ENCODE assay signal across 18 cellular contexts in the genomic region with DNA sequence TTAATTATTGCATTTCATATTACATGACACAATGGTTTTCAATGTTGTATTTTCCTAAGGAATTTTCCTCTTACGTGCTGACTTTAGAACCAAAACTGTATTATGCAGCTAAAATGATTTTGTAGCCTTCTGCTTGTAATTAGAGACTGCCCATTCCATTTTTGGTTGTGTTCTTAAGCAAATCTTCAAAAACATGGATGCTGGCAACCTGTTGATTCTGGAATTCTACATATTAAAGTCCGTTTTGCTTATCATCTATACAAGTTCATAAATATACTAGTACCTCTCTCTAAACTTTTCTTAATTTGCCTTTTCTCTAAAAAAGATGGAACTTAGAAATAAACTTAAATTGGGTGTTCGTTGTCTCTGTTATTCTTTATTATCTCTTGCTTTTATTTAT.
DNase-seq lines count a peak whose midpoint lies in the region; ATAC-seq and TF ChIP-seq lines count a peak whose summit lies in the region.
"Had no signal": no experiment of that assay in that cellular context is flagged by ENCODE, and none has a peak within 500 bp of the region (broad histone marks: within the 10 kb centered on the region; RNA-seq: fewer than 3 reads in every experiment).

No MANE protein-coding gene starts in this region.

- H3K9ac ChIP-seq in adipocyte (ENCODE audit: low read length), result no peak overlapping the region

- peak overlapping the region; percentile 49 for H3K27ac Mint-ChIP-seq in MCF 10A (ENCODE audit: low read depth, unreplicated experiment)

- peaks cover 43% of the 10 kb centered on the region for H3K36me3 Mint-ChIP-seq in MCF 10A (ENCODE audit: insufficient read depth, unreplicated experiment)

- peaks cover 64% of the 10 kb centered on the region for H3K4me1 Mint-ChIP-seq in MCF 10A (ENCODE audit: insufficient read depth, unreplicated experiment)

- BruUV-seq in MCF 10A (replicated peaks; lab: Mats Ljungman, UMichigan), result no TSS peak

- H3K4me2 ChIP-seq in osteoblast (ENCODE audit: insufficient read depth, low read length), result peak overlapping the region; percentile 41

- TF ChIP-seq CTCF in MCF 10A (IDR thresholded peaks at IDR 0.05; ENCODE audit: unreplicated experiment) (no peak), breast epithelium (IDR thresholded peaks at IDR 0.05) (no peak), osteoblast (IDR thresholded peaks at IDR 0.05; ENCODE audit: extremely low read depth, low read depth, low read length) (no peak)

- peaks cover 14% of the 10 kb centered on the region for H4K20me1 ChIP-seq in osteoblast (ENCODE audit: insufficient read depth, low read length)

- H3K4me3 ChIP-seq in breast epithelium, result no peak overlapping the region
- peak overlapping the region; percentile 30 for H3K4me3 ChIP-seq in adipocyte (ENCODE audit: low read length)
- no peak overlapping the region for H3K4me3 ChIP-seq in osteoblast (ENCODE audit: insufficient read depth, low read length)
- H3K4me3 ChIP-seq: GM12878 had no signal

- POLR2A ChIA-PET in MCF 10A (lab: Yijun Ruan, JAX), result interaction anchor here (0.6 to 5.8 kb wide), 7 partner anchors 17 to 394 kb away, joined by 3 to 29 read pairs (median 4); no protein-coding TSS in a partner anchor

- H3K4me3 Mint-ChIP-seq in MCF 10A (ENCODE audit: unreplicated experiment), result no peak overlapping the region
- H3K4me3 Mint-ChIP-seq: CD14-positive monocyte had no signal

- CTCF ChIA-PET in MCF 10A (lab: Yijun Ruan, JAX), result interaction anchor here (0.9 kb wide), 1 partner anchor 390 kb away, joined by 4 read pairs; no protein-coding TSS in a partner anchor

- H3K4me1 ChIP-seq in breast epithelium, result peaks cover 0 to 8% of the 10 kb centered on the region in 2 donors
- H3K4me1 ChIP-seq in adipocyte (ENCODE audit: control insufficient read depth, insufficient read depth, low read length), result peaks cover 75% of the 10 kb centered on the region
- peaks cover 87% of the 10 kb centered on the region for H3K4me1 ChIP-seq in osteoblast (ENCODE audit: insufficient read depth, low read length)

- intact Hi-C loops in MCF 10A (cut with micrococcal nuclease) (loop anchor here (10.0 kb wide), 1 partner anchor 390 kb away; no protein-coding TSS in a partner anchor), breast epithelium (cut with DNase I; ENCODE audit: low total_unique reads) (no loop called here)

- H2AFZ ChIP-seq in osteoblast (ENCODE audit: low read length), result no peak overlapping the region

- H3K27me3 Mint-ChIP-seq in MCF 10A (ENCODE audit: insufficient read depth, unreplicated experiment), result no peaks in the 10 kb centered on the region

- H3K27ac ChIP-seq in breast epithelium (no peak overlapping the region), osteoblast (ENCODE audit: low read depth, low read length) (peak overlapping the region; percentile 78)

- no peak for DNase-seq in MCF 10A (ENCODE audit: unreplicated experiment)
- DNase-seq in breast epithelium (ENCODE audit: low spot score in 2 of 2), result no peak
- DNase-seq in adipocyte (ENCODE audit: low read depth), result no peak
- DNase-seq in osteoblast (ENCODE audit: insufficient read length, low spot score, missing footprints), result no peak
- no peak for DNase-seq in cerebellar cortex (ENCODE audit: low spot score)
- DNase-seq in OCI-M1 (lab: John Stamatoyannopoulos, UW), result no peak
- DNase-seq: 8988T; NCI-H1436 treated with DMSO at 0.1 percent for 48 hours; NCI-H2081 treated with DMSO at 0.1 percent for 48 hours; NCI-H526 treated with DMSO at 0.1 percent for 48 hours; NK-92 treated with Interleukin-12 subunit alpha and Interleukin-12 subunit beta, amount 100 ng/mL, for 24 hours; SHP77 had no signal

- H3K27me3 ChIP-seq in breast epithelium (no peaks in the 10 kb centered on the region), adipocyte (replicated peaks; ENCODE audit: control insufficient read depth, insufficient read depth, low read length) (no peaks in the 10 kb centered on the region), osteoblast (ENCODE audit: insufficient read depth, low read length) (no peaks in the 10 kb centered on the region)

- no peak for TF ChIP-seq POLR2A in breast epithelium (IDR thresholded peaks at IDR 0.05)

- peaks cover 90% of the 10 kb centered on the region for H3K79me2 ChIP-seq in osteoblast (ENCODE audit: insufficient read depth, low read length)

- H3K36me3 ChIP-seq in breast epithelium (no peaks in the 10 kb centered on the region), adipocyte (ENCODE audit: control insufficient read depth, insufficient read depth, low read length, severe bottlenecking) (peaks cover 25% of the 10 kb centered on the region), osteoblast (ENCODE audit: insufficient read depth, low read length) (peaks cover 17% of the 10 kb centered on the region)

- ATAC-seq in GM18498 (IDR thresholded peaks at IDR 0.05; ENCODE audit: unreplicated experiment), result no peak
- ATAC-seq in GM21528 (IDR thresholded peaks at IDR 0.05; ENCODE audit: low FRiP score, unreplicated experiment), result no peak
- ATAC-seq: HCT116, Panc1 had no signal

- no peaks in the 10 kb centered on the region for H3K9me3 Mint-ChIP-seq in MCF 10A (ENCODE audit: unreplicated experiment)
- H3K9me3 Mint-ChIP-seq: CD14-positive monocyte had no signal

- H3K9me3 ChIP-seq in breast epithelium (no peaks in the 10 kb centered on the region), adipocyte (ENCODE audit: control insufficient read depth, low read length) (no peaks in the 10 kb centered on the region), osteoblast (ENCODE audit: low read depth, low read length) (no peaks in the 10 kb centered on the region)
